1 cellular context compared by ENCODE assay signal in the genomic region with DNA sequence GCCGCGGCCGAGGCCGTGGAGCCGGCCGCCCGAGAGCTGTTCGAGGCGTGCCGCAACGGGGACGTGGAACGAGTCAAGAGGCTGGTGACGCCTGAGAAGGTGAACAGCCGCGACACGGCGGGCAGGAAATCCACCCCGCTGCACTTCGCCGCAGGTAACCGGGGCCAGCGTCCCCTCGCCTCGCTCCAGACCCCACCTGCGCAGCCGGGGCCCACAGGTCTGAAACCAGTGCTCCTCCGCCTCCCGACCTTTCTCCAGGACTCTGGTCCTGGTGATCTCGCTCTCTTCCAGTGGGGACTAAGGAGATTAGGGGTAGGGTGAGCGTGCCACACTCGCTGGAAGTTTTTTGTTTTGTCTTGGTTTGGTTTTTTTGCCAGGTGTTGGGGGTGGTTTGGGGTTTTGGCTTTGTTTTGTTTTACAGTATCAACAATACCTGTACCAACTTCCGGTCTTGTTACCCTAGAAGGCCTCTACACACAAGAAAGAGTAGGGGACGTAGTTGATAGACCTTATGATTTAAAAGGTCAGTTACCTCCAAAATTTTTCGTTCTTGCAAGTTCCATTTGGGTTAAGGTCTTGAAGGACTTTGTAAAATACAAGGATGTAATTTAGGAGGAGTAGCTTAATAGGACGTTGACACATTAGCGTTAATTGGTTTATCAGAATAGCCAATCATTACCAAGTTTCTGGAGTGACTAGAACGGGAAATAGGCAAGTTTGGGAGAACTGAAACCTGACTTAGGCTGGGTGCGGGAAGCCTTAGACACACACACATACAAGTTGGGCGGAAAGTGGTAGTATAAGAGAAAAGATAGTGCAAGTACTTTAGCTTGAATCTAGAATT.
TF ChIP-seq lines count a peak whose summit lies in the region.

No MANE protein-coding gene starts in this region.

TF ChIP-seq in endothelial cell of umbilical vein, 7 proteins besides CTCF, POLR2A, EP300 and RAD21:
- TF ChIP-seq FOS (IDR thresholded peaks at IDR 0.05; ENCODE audit: borderline replicate concordance, insufficient read depth, low read length) (no peak), JUN (IDR thresholded peaks at IDR 0.05; ENCODE audit: borderline replicate concordance, insufficient read depth, insufficient read length, low read depth) (no peak), GATA2 (IDR thresholded peaks at IDR 0.05; ENCODE audit: insufficient read depth, insufficient read length, low read depth, low read length) (no peak), EZH2 (IDR thresholded peaks at IDR 0.05; ENCODE audit: borderline replicate concordance, low read depth, low read length, severe bottlenecking) (no peak), POLR2AphosphoS5 (IDR thresholded peaks at IDR 0.05; ENCODE audit: insufficient read depth, low read depth, low read length) (no peak), MYC (IDR thresholded peaks at IDR 0.05; ENCODE audit: low read depth, low read length) (no peak)
- TF ChIP-seq, protein P1, sequence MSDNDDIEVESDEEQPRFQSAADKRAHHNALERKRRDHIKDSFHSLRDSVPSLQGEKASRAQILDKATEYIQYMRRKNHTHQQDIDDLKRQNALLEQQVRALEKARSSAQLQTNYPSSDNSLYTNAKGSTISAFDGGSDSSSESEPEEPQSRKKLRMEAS (IDR thresholded peaks at IDR 0.05; ENCODE audit: insufficient read depth, insufficient read length): no peak
